1 cellular context compared by ENCODE assay signal in the genomic region with DNA sequence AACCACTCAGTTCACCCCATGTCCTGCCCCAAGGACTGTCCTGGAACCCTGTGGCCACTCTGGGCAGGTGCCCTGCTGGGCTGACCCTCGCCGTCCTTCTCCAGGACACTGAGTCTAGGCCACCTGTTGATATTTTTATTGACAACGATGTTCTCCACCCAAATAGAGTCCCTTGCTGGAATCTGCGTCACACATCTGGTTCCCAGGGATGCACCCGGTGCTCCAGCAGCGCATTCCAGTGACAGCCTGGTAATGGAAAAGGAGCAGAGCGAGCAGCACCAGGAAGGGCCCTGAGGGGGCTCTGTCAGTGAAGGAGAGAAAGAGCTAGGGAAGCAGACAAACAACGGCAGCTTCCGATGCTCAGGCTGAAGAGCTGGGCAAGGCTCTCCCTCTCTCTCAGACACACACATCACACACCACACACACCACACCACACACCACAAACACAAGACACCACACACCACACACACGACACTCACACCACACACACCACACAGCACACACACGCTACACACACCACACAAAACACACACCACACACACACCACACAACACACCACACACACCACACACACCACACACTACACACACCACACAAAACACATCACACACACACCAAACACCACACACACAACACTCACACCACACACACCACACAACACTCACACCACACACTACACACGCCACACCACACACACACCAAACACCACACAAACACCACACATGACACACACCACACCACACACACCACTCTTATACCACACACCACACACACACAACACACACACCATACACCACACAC.
A peak's percentile ranks its signal among the peaks of the same experiment; 100 is the strongest.
TF ChIP-seq lines count a peak whose summit lies in the region.

No MANE protein-coding gene starts in this region.

TF ChIP-seq in HepG2, 621 proteins besides CTCF, POLR2A, EP300 and RAD21 (continued from another document):
- TF ChIP-seq HINFP (CRISPR knock-in tag; IDR thresholded peaks at IDR 0.05; ENCODE audit: low read depth) (no peak), ZNF687 (CRISPR knock-in tag; IDR thresholded peaks at IDR 0.05) (0 out of 2 replicates have a peak, but pooled peaks have one; percentile 9), SETDB1 (CRISPR knock-in tag; IDR thresholded peaks at IDR 0.05; ENCODE audit: borderline replicate concordance) (no peak), AKAP8 (CRISPR knock-in tag; IDR thresholded peaks at IDR 0.05) (no peak), HNRNPL (IDR thresholded peaks at IDR 0.05; ENCODE audit: low read depth, low read length) (peak; percentile 85), KDM5B (CRISPR knock-in tag; IDR thresholded peaks at IDR 0.05; ENCODE audit: borderline replicate concordance) (no peak), ZNF670 (CRISPR knock-in tag; IDR thresholded peaks at IDR 0.05; ENCODE audit: borderline replicate concordance) (no peak), THRA (CRISPR knock-in tag; IDR thresholded peaks at IDR 0.05; ENCODE audit: borderline replicate concordance) (no peak), DPF2 (CRISPR knock-in tag; IDR thresholded peaks at IDR 0.05; ENCODE audit: borderline replicate concordance, low read depth) (peak; percentile 54; the same call in 1 of the 2 replicates), ZNF207 (IDR thresholded peaks at IDR 0.05; ENCODE audit: borderline replicate concordance) (peak; percentile 90; the same call in 1 of the 2 replicates), NCOA5 (CRISPR knock-in tag; IDR thresholded peaks at IDR 0.05) (no peak), NFE2L1 (CRISPR knock-in tag; IDR thresholded peaks at IDR 0.05; ENCODE audit: borderline replicate concordance) (0 out of 2 replicates have a peak, but pooled peaks have one; percentile 77), ZNF547 (CRISPR knock-in tag; IDR thresholded peaks at IDR 0.05) (no peak), PPARG (CRISPR knock-in tag; conservative IDR thresholded peaks at IDR 0.05) (no peak), SSRP1 (CRISPR knock-in tag; IDR thresholded peaks at IDR 0.05) (no peak), EEA1 (CRISPR knock-in tag; IDR thresholded peaks at IDR 0.05; ENCODE audit: borderline replicate concordance) (no peak), MBNL3 (CRISPR knock-in tag; conservative IDR thresholded peaks at IDR 0.05) (no peak), IKZF1 (IDR thresholded peaks at IDR 0.05) (0 out of 2 replicates have a peak, but pooled peaks have one; percentile 55), ZNF367 (CRISPR knock-in tag; IDR thresholded peaks at IDR 0.05; ENCODE audit: borderline replicate concordance) (no peak), CHD4 (IDR thresholded peaks at IDR 0.05; ENCODE audit: borderline replicate concordance, low read length) (peak; percentile 84; the same call in 1 of the 2 replicates), TFDP2 (CRISPR knock-in tag; IDR thresholded peaks at IDR 0.05) (no peak), SOX6 (IDR thresholded peaks at IDR 0.05) (no peak), SOX6 (CRISPR knock-in tag; IDR thresholded peaks at IDR 0.05) (no peak), ZBTB1 (CRISPR knock-in tag; IDR thresholded peaks at IDR 0.05; ENCODE audit: borderline replicate concordance) (no peak), MXI1 (IDR thresholded peaks at IDR 0.05; ENCODE audit: borderline replicate concordance, low read depth, low read length) (no peak), KMT2B (CRISPR knock-in tag; IDR thresholded peaks at IDR 0.05) (no peak), BCL6 (CRISPR knock-in tag; IDR thresholded peaks at IDR 0.05) (no peak), ZNF839 (CRISPR knock-in tag; IDR thresholded peaks at IDR 0.05; ENCODE audit: borderline replicate concordance) (peak; percentile 81; the same call in 1 of the 2 replicates), KLF11 (CRISPR knock-in tag; IDR thresholded peaks at IDR 0.05) (no peak), SP2 (CRISPR knock-in tag; IDR thresholded peaks at IDR 0.05) (0 out of 2 replicates have a peak, but pooled peaks have one; percentile 20)
- TF ChIP-seq, protein P1, sequence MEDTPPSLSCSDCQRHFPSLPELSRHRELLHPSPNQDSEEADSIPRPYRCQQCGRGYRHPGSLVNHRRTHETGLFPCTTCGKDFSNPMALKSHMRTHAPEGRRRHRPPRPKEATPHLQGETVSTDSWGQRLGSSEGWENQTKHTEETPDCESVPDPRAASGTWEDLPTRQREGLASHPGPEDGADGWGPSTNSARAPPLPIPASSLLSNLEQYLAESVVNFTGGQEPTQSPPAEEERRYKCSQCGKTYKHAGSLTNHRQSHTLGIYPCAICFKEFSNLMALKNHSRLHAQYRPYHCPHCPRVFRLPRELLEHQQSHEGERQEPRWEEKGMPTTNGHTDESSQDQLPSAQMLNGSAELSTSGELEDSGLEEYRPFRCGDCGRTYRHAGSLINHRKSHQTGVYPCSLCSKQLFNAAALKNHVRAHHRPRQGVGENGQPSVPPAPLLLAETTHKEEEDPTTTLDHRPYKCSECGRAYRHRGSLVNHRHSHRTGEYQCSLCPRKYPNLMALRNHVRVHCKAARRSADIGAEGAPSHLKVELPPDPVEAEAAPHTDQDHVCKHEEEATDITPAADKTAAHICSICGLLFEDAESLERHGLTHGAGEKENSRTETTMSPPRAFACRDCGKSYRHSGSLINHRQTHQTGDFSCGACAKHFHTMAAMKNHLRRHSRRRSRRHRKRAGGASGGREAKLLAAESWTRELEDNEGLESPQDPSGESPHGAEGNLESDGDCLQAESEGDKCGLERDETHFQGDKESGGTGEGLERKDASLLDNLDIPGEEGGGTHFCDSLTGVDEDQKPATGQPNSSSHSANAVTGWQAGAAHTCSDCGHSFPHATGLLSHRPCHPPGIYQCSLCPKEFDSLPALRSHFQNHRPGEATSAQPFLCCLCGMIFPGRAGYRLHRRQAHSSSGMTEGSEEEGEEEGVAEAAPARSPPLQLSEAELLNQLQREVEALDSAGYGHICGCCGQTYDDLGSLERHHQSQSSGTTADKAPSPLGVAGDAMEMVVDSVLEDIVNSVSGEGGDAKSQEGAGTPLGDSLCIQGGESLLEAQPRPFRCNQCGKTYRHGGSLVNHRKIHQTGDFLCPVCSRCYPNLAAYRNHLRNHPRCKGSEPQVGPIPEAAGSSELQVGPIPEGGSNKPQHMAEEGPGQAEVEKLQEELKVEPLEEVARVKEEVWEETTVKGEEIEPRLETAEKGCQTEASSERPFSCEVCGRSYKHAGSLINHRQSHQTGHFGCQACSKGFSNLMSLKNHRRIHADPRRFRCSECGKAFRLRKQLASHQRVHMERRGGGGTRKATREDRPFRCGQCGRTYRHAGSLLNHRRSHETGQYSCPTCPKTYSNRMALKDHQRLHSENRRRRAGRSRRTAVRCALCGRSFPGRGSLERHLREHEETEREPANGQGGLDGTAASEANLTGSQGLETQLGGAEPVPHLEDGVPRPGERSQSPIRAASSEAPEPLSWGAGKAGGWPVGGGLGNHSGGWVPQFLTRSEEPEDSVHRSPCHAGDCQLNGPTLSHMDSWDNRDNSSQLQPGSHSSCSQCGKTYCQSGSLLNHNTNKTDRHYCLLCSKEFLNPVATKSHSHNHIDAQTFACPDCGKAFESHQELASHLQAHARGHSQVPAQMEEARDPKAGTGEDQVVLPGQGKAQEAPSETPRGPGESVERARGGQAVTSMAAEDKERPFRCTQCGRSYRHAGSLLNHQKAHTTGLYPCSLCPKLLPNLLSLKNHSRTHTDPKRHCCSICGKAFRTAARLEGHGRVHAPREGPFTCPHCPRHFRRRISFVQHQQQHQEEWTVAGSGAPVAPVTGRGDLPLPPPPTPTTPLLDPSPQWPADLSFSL (CRISPR knock-in tag; IDR thresholded peaks at IDR 0.05), result peak; percentile 100
- TF ChIP-seq, protein P2, sequence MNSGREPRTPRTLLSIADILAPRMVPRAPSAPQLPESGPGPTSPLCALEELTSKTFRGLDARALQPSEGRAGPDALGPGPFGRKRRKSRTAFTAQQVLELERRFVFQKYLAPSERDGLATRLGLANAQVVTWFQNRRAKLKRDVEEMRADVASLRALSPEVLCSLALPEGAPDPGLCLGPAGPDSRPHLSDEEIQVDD (CRISPR knock-in tag; IDR thresholded peaks at IDR 0.05; ENCODE audit: borderline replicate concordance), result 0 out of 2 replicates have a peak, but pooled peaks have one; percentile 8
- TF ChIP-seq, protein P3, sequence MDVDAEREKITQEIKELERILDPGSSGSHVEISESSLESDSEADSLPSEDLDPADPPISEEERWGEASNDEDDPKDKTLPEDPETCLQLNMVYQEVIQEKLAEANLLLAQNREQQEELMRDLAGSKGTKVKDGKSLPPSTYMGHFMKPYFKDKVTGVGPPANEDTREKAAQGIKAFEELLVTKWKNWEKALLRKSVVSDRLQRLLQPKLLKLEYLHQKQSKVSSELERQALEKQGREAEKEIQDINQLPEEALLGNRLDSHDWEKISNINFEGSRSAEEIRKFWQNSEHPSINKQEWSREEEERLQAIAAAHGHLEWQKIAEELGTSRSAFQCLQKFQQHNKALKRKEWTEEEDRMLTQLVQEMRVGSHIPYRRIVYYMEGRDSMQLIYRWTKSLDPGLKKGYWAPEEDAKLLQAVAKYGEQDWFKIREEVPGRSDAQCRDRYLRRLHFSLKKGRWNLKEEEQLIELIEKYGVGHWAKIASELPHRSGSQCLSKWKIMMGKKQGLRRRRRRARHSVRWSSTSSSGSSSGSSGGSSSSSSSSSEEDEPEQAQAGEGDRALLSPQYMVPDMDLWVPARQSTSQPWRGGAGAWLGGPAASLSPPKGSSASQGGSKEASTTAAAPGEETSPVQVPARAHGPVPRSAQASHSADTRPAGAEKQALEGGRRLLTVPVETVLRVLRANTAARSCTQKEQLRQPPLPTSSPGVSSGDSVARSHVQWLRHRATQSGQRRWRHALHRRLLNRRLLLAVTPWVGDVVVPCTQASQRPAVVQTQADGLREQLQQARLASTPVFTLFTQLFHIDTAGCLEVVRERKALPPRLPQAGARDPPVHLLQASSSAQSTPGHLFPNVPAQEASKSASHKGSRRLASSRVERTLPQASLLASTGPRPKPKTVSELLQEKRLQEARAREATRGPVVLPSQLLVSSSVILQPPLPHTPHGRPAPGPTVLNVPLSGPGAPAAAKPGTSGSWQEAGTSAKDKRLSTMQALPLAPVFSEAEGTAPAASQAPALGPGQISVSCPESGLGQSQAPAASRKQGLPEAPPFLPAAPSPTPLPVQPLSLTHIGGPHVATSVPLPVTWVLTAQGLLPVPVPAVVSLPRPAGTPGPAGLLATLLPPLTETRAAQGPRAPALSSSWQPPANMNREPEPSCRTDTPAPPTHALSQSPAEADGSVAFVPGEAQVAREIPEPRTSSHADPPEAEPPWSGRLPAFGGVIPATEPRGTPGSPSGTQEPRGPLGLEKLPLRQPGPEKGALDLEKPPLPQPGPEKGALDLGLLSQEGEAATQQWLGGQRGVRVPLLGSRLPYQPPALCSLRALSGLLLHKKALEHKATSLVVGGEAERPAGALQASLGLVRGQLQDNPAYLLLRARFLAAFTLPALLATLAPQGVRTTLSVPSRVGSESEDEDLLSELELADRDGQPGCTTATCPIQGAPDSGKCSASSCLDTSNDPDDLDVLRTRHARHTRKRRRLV (CRISPR knock-in tag; IDR thresholded peaks at IDR 0.05), result no peak
- TF ChIP-seq, protein P4, sequence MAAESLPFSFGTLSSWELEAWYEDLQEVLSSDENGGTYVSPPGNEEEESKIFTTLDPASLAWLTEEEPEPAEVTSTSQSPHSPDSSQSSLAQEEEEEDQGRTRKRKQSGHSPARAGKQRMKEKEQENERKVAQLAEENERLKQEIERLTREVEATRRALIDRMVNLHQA (CRISPR knock-in tag; IDR thresholded peaks at IDR 0.05), result no peak
TF ChIP-seq in HepG2: peak in this region for 12.
